In the genomic region with DNA sequence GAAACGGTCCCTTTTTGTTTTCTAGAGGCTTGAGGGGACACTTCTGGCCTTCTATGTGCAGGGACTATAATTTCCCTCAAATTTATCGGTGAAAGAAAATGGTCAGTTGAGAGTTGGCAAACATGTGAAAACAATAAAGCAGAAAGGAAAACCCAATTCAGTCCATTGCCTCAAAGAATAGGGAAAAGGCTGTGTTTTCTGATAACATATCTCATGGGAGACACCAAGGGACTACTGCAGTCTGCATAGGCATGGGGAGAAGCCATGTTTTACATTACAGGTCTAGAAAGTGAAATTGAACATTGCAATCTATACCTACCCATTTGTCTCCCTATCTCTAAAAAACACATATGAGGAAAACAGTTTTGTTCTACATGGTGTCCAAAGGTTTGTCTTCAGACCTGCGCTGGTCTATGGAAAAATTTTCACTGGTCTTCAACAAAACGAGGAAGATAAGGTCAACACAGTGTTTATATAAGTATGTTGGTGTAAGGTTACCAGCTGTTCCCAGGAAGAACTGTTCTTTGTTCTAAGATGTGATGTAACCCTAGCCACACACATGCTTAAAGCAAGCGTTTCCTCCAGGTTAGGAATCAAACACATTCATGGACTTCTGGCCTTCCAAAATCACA, we compare ENCODE assay signal across 1 cellular context.
TF ChIP-seq lines count a peak whose summit lies in the region.

No MANE protein-coding gene starts in this region.

TF ChIP-seq in K562, 482 proteins besides CTCF, POLR2A, EP300 and RAD21 (continued from another document and continues in another):
- peak in 1 of 3 experiments; percentile 53 for TF ChIP-seq YY1 (IDR thresholded peaks at IDR 0.05; ENCODE audit: borderline replicate concordance in 1 of 3, control insufficient read depth in 1 of 3, extremely low read depth in 1 of 3, insufficient read depth in 3 of 3, insufficient read length in 1 of 3, insufficient replicate concordance in 2 of 3, low read depth in 1 of 3, low read length in 2 of 3)
- TF ChIP-seq ZNF589 (CRISPR knock-in tag; IDR thresholded peaks at IDR 0.05; ENCODE audit: low read depth), result peak; percentile 81
- TF ChIP-seq, protein P1, sequence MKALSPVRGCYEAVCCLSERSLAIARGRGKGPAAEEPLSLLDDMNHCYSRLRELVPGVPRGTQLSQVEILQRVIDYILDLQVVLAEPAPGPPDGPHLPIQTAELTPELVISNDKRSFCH (CRISPR knock-in tag; IDR thresholded peaks at IDR 0.05), result no peak
- TF ChIP-seq, protein P1 (tag; IDR thresholded peaks at IDR 0.05), result peak; percentile 79
- peak in 1 of 2 experiments; percentile 26; a peak in 1 of 4 replicates for TF ChIP-seq ZNF639 (CRISPR knock-in tag; conservative IDR thresholded peaks at IDR 0.05 in 1 of 2, IDR thresholded peaks at IDR 0.05 in 1 of 2)
- peak; percentile 62; the same call in 1 of the 2 replicates for TF ChIP-seq ZNF644 (tag; IDR thresholded peaks at IDR 0.05; ENCODE audit: low read depth)
- TF ChIP-seq POU5F1 (IDR thresholded peaks at IDR 0.05; ENCODE audit: borderline replicate concordance, low read depth, low read length, partially characterized antibody), result no peak
- TF ChIP-seq DACH1 (IDR thresholded peaks at IDR 0.05; ENCODE audit: partially characterized antibody), result peak; percentile 66
- 0 out of 2 replicates have a peak, but pooled peaks have one; percentile 22 for TF ChIP-seq ZNF324 (CRISPR knock-in tag; IDR thresholded peaks at IDR 0.05)
- TF ChIP-seq ZKSCAN8 (CRISPR knock-in tag; IDR thresholded peaks at IDR 0.05), result no peak
- TF ChIP-seq FOXA1 (IDR thresholded peaks at IDR 0.05; ENCODE audit: borderline replicate concordance), result no peak
- no peak for TF ChIP-seq ZNF197 (CRISPR knock-in tag; IDR thresholded peaks at IDR 0.05; ENCODE audit: low read depth)
- no peak for TF ChIP-seq NR2C2 (CRISPR knock-in tag; IDR thresholded peaks at IDR 0.05)
- peak; percentile 39 for TF ChIP-seq NR2C2 (tag; IDR thresholded peaks at IDR 0.05)
- peak; percentile 75 for TF ChIP-seq L3MBTL2 (IDR thresholded peaks at IDR 0.05)
- no peak for TF ChIP-seq FOXM1 (IDR thresholded peaks at IDR 0.05; ENCODE audit: low read depth)
- no peak for TF ChIP-seq FOXM1 (CRISPR knock-in tag; IDR thresholded peaks at IDR 0.05; ENCODE audit: low read depth)
- no peak for TF ChIP-seq ZBTB34 (CRISPR knock-in tag; IDR thresholded peaks at IDR 0.05)
- TF ChIP-seq, protein P2, sequence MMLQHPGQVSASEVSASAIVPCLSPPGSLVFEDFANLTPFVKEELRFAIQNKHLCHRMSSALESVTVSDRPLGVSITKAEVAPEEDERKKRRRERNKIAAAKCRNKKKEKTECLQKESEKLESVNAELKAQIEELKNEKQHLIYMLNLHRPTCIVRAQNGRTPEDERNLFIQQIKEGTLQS (IDR thresholded peaks at IDR 0.05), result peak; percentile 50; the same call in 1 of the 2 replicates
- TF ChIP-seq, protein P2 (CRISPR knock-in tag; conservative IDR thresholded peaks at IDR 0.05), result no peak
- TF ChIP-seq BRD9 (IDR thresholded peaks at IDR 0.05; ENCODE audit: low read depth, partially characterized antibody), result peak; percentile 58
- TF ChIP-seq ARID1B (IDR thresholded peaks at IDR 0.05), result peak; percentile 56
- no peak for TF ChIP-seq ZFX (CRISPR knock-in tag; IDR thresholded peaks at IDR 0.05)
- TF ChIP-seq ATF7 (IDR thresholded peaks at IDR 0.05), result peak; percentile 53; the same call in 1 of the 2 replicates
- no peak for TF ChIP-seq SMARCC2 (IDR thresholded peaks at IDR 0.05; ENCODE audit: low read depth)
- TF ChIP-seq, protein P3, sequence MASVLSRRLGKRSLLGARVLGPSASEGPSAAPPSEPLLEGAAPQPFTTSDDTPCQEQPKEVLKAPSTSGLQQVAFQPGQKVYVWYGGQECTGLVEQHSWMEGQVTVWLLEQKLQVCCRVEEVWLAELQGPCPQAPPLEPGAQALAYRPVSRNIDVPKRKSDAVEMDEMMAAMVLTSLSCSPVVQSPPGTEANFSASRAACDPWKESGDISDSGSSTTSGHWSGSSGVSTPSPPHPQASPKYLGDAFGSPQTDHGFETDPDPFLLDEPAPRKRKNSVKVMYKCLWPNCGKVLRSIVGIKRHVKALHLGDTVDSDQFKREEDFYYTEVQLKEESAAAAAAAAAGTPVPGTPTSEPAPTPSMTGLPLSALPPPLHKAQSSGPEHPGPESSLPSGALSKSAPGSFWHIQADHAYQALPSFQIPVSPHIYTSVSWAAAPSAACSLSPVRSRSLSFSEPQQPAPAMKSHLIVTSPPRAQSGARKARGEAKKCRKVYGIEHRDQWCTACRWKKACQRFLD (CRISPR knock-in tag; IDR thresholded peaks at IDR 0.05), result peak; percentile 63; the same call in 1 of the 2 replicates
- no peak for TF ChIP-seq HDAC1 (IDR thresholded peaks at IDR 0.05)
- TF ChIP-seq CEBPG (CRISPR knock-in tag; IDR thresholded peaks at IDR 0.05), result peak; percentile 63; the same call in 1 of the 2 replicates
- TF ChIP-seq CEBPG (tag; conservative IDR thresholded peaks at IDR 0.05 in 1 of 2, IDR thresholded peaks at IDR 0.05 in 1 of 2), result peak; percentile 6 to 65; a peak in 2 of 4 replicates
- peak; percentile 62 for TF ChIP-seq CBFA2T3 (IDR thresholded peaks at IDR 0.05)
- TF ChIP-seq CREB1 (IDR thresholded peaks at IDR 0.05), result no peak
- TF ChIP-seq CREB1 (CRISPR knock-in tag; IDR thresholded peaks at IDR 0.05), result no peak
- peak; percentile 57 for TF ChIP-seq EP400 (IDR thresholded peaks at IDR 0.05)
- TF ChIP-seq CEBPZ (IDR thresholded peaks at IDR 0.05; ENCODE audit: borderline replicate concordance, low read depth, low read length), result no peak
- TF ChIP-seq MEIS2 (IDR thresholded peaks at IDR 0.05; ENCODE audit: partially characterized antibody), result no peak
- 0 out of 2 replicates have a peak, but pooled peaks have one; percentile 51 for TF ChIP-seq ZNF584 (CRISPR knock-in tag; IDR thresholded peaks at IDR 0.05; ENCODE audit: low read depth)
- TF ChIP-seq ZNF232 (CRISPR knock-in tag; IDR thresholded peaks at IDR 0.05), result no peak
- TF ChIP-seq PTTG1 (tag; IDR thresholded peaks at IDR 0.05; ENCODE audit: low read depth), result 0 out of 2 replicates have a peak, but pooled peaks have one; percentile 32
- TF ChIP-seq ZC3H11A (IDR thresholded peaks at IDR 0.05; ENCODE audit: low read depth, low read length), result no peak
- peak; percentile 56 for TF ChIP-seq PTRF (tag; IDR thresholded peaks at IDR 0.05)
- TF ChIP-seq ZNF311 (CRISPR knock-in tag; IDR thresholded peaks at IDR 0.05), result peak; percentile 76
- peak; percentile 82 for TF ChIP-seq ZNF175 (CRISPR knock-in tag; IDR thresholded peaks at IDR 0.05; ENCODE audit: low read depth)
- TF ChIP-seq HIVEP1 (CRISPR knock-in tag; IDR thresholded peaks at IDR 0.05), result no peak
- peak; percentile 57 for TF ChIP-seq CEBPB (tag; IDR thresholded peaks at IDR 0.05)
- TF ChIP-seq ETV1 (tag; conservative IDR thresholded peaks at IDR 0.05; ENCODE audit: low read depth), result 0 out of 2 replicates have a peak, but pooled peaks have one; percentile 17
- TF ChIP-seq FIP1L1 (IDR thresholded peaks at IDR 0.05; ENCODE audit: low read depth, low read length, poor library complexity, severe bottlenecking), result no peak
- TF ChIP-seq USF2 (CRISPR knock-in tag; IDR thresholded peaks at IDR 0.05), result no peak
- no peak for TF ChIP-seq TCF7L2 (IDR thresholded peaks at IDR 0.05; ENCODE audit: low read depth, low read length)
- TF ChIP-seq PYGO2 (tag; IDR thresholded peaks at IDR 0.05), result 0 out of 2 replicates have a peak, but pooled peaks have one; percentile 13
- TF ChIP-seq PATZ1 (CRISPR knock-in tag; IDR thresholded peaks at IDR 0.05; ENCODE audit: borderline replicate concordance), result no peak
- no peak for TF ChIP-seq FOXK1 (CRISPR knock-in tag; IDR thresholded peaks at IDR 0.05; ENCODE audit: borderline replicate concordance)
- TF ChIP-seq JUND (IDR thresholded peaks at IDR 0.05; ENCODE audit: borderline replicate concordance, low read depth, low read length), result 0 out of 2 replicates have a peak, but pooled peaks have one; percentile 32
- peak; percentile 62; the same call in 1 of the 3 replicates for TF ChIP-seq JUND (tag; IDR thresholded peaks at IDR 0.05; ENCODE audit: borderline replicate concordance, low read depth, low read length)
